9 cellular contexts compared by ENCODE assay signal in the genomic region with DNA sequence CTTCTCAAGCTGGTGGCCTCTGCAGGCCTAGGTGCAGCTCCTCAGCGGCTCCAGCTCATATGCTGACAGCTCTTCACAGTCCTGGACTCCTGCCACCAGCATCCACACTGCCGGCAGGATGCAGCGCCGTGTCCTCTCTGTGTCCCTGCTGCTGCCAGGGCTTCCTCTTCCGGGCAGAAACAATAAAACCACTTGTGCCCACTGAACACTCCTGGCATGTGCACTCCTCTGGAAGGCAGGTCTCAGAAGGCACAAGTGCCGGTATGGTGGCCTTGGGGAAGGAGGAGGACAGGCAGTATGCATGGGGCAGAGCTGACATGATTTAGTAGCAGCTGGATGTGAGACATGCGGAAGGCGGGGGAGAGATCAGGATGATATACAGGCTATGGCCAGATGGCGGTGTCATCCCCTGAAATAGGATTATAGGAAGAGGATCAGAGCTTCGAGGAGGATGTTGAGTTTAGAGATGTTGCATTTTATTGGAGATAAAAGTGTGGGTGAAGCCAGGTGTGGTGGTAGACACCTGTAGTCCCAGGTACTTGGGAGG. TPM values are rescaled to one million over a fixed set of nuclear protein-coding genes. Genes with fewer than 3 reads are reported as not detected.
DNase-seq lines count a peak whose midpoint lies in the region; ATAC-seq and TF ChIP-seq lines count a peak whose summit lies in the region.
"Had no signal": no experiment of that assay in that cellular context is flagged by ENCODE, and none has a peak within 500 bp of the region (broad histone marks: within the 10 kb centered on the region; RNA-seq: fewer than 3 reads in every experiment).

No MANE protein-coding gene starts in this region.

- peak; percentile 31 for DNase-seq in NOMO-1 treated with DMSO at 0.1 percent for 48 hours (lab: John Stamatoyannopoulos, UW; ENCODE audit: unreplicated experiment)
- DNase-seq in NOMO-1 treated with dmso at 0.1 percent for 144 hours (lab: John Stamatoyannopoulos, UW; ENCODE audit: unreplicated experiment) = no peak
- DNase-seq in NCI-H2227 treated with DMSO at 0.1 percent for 48 hours (lab: John Stamatoyannopoulos, UW) = peak; percentile 37
- DNase-seq in cerebellum (ENCODE audit: low spot score) = peak; percentile 77
- peak in 9 of 10 donors; percentile 52 to 96 (median 73) for DNase-seq in posterior cingulate gyrus
- DNase-seq in kidney glomerular epithelial cell (lab: John Stamatoyannopoulos, UW) = no peak
- DNase-seq in upper lobe of left lung = no peak
- DNase-seq: colonic mucosa had no signal

- intact Hi-C loops in posterior cingulate gyrus (cut with DNase I) = no loop called here

- ATAC-seq in GM18517 (IDR thresholded peaks at IDR 0.05; ENCODE audit: unreplicated experiment) (no peak), upper lobe of left lung (ENCODE audit: low FRiP score in 2 of 2) (no peak)

- H3K9me3 ChIP-seq in upper lobe of left lung = no peaks in the 10 kb centered on the region
- H3K9me3 ChIP-seq: colonic mucosa had no signal

- H3K27me3 ChIP-seq in upper lobe of left lung = no peaks in the 10 kb centered on the region
- H3K27me3 ChIP-seq: colonic mucosa had no signal

- H3K36me3 ChIP-seq in upper lobe of left lung = peaks cover 22 to 57% (median 51%) of the 10 kb centered on the region in 4 donors
- H3K36me3 ChIP-seq: colonic mucosa had no signal

- TF ChIP-seq CTCF in upper lobe of left lung (IDR thresholded peaks at IDR 0.05) = peak in 1 of 6 experiments; percentile 10

- no peak for TF ChIP-seq EP300 in upper lobe of left lung (IDR thresholded peaks at IDR 0.05)

- no peak overlapping the region for H3K4me3 ChIP-seq in upper lobe of left lung
- H3K4me3 ChIP-seq: colonic mucosa had no signal

- 57 to 63% methylated on average over 8 to 10 of the region's 10 CpGs for WGBS in upper lobe of left lung, 2 donors

- TF ChIP-seq POLR2A in upper lobe of left lung (IDR thresholded peaks at IDR 0.05) = no peak

- H3K27ac ChIP-seq in upper lobe of left lung = peak overlapping the region in 2 of 4 donors; percentile 14 to 43
- H3K27ac ChIP-seq: colonic mucosa had no signal

- peaks cover 0 to 6% (median 3%) of the 10 kb centered on the region in 4 donors for H3K4me1 ChIP-seq in upper lobe of left lung
- H3K4me1 ChIP-seq: colonic mucosa had no signal

RNA-seq across cellular contexts. Expression of gene MAN2A2, which starts 7.5 kb away (rescaled TPM):
- total RNA-seq in cerebellum (51.9 TPM), upper lobe of left lung (100 to 1,000 TPM in 2 of 6 donors, 10 to 100 TPM in 4; 36.8 to 219 (median 90.1) TPM)

RNA-seq across cellular contexts. Expression of gene FES, which starts 11.3 kb away (rescaled TPM):
- total RNA-seq in cerebellum (10.2 TPM), upper lobe of left lung (100 to 1,000 TPM in 2 of 6 donors, 10 to 100 TPM in 4; 33.4 to 144 (median 68.3) TPM)

RNA-seq across cellular contexts. Expression of gene FURIN, which starts 27.3 kb away (rescaled TPM):
- total RNA-seq in cerebellum (11.3 TPM), upper lobe of left lung (100 to 1,000 TPM in 4 of 6 donors, 10 to 100 TPM in 2; 59.0 to 150 (median 108) TPM)

RNA-seq across cellular contexts. Expression of gene HDDC3, which starts 36.7 kb away (rescaled TPM):
- 8.5 TPM for total RNA-seq in cerebellum
- total RNA-seq in upper lobe of left lung = 10 to 100 TPM in 5 of 6 donors, 1 to 10 TPM in 1; 5.0 to 19.3 (median 12.5) TPM

RNA-seq across cellular contexts. Expression of gene UNC45A, which starts 39.4 kb away (rescaled TPM):
- total RNA-seq in cerebellum (39.0 TPM), upper lobe of left lung (100 to 1,000 TPM in 1 of 6 donors, 10 to 100 TPM in 5; 40.7 to 108 (median 61.9) TPM)

Comparison
In these comparisons a context has a peak if more than half of its experiments do, and no peak if none do; other contexts are left out.
1. DNase-seq: peak in NOMO-1 treated with DMSO at 0.1 percent for 48 hours (single experiment), NCI-H2227 treated with DMSO at 0.1 percent for 48 hours (single experiment), cerebellum (single experiment) and posterior cingulate gyrus (9 of 10); none in NOMO-1 treated with dmso at 0.1 percent for 144 hours (single experiment), kidney glomerular epithelial cell (single experiment) and upper lobe of left lung (0 of 2).